Comparison of ENCODE assay signal across 25 cellular contexts in genomic region chr2:56739421-56739820, GRCh38.
"Had no signal": no experiment of that assay in that cellular context is flagged by ENCODE, and none has a peak within 500 bp of the region (broad histone marks: within the 10 kb centered on the region; RNA-seq: fewer than 3 reads in every experiment).

No MANE protein-coding gene starts in this region.

- ATAC-seq: esophagus mucosa; heart right ventricle; naive thymus-derived CD8-positive, alpha-beta T cell; psoas muscle; stimulated activated naive B cell treated with anti-CD40 and anti-IgM and Interleukin-4, amounts not matched to agents 10 μg/mL and 1 μg/mL and 100 μg/mL, for 72 hours had no signal

- H3K27me3 ChIP-seq: adrenal gland, ascending aorta, heart right ventricle, stomach, thyroid gland, upper lobe of left lung, vagina had no signal

- H3K36me3 ChIP-seq: adrenal gland, ascending aorta, heart right ventricle, stomach, thyroid gland, upper lobe of left lung, vagina had no signal

- H3K4me3 ChIP-seq: adrenal gland, ascending aorta, heart right ventricle, psoas muscle, stomach, thyroid gland, upper lobe of left lung, vagina had no signal

- H3K27ac ChIP-seq: adrenal gland, ascending aorta, heart right ventricle, parathyroid adenoma, psoas muscle, stomach, thyroid gland, upper lobe of left lung, vagina, VCaP had no signal

- DNase-seq: activated CD4-positive, alpha-beta T cell treated with anti-CD3 and anti-CD28 coated beads for 48 hours; activated CD4-positive, alpha-beta T cell treated with anti-CD3 and anti-CD28 coated beads, Interleukin-2, amount 50 U/mL, for 48 hours; activated CD8-positive, alpha-beta memory T cell treated with anti-CD3 and anti-CD28 coated beads for 24 hours; activated effector memory CD4-positive, alpha-beta T cell treated with Interleukin-2 at 50 U/mL for 16 hours; activated naive CD4-positive, alpha-beta T cell treated with anti-CD3 and anti-CD28 coated beads for 36 hours; activated naive CD8-positive, alpha-beta T cell treated with anti-CD3 and anti-CD28 coated beads for 36 hours; adrenal gland; caudate nucleus; foreskin melanocyte; heart right ventricle; naive thymus-derived CD8-positive, alpha-beta T cell; nucleus accumbens; psoas muscle; stimulated activated CD4-positive, alpha-beta T cell treated with anti-CD3 and anti-CD28 coated beads, Interleukin-15, amount 100 ng/mL, for 24 hours; stimulated activated CD4-positive, alpha-beta T cell treated with anti-CD3 and anti-CD28 coated beads, Interleukin-2, amount 100 ng/mL, for 24 hours; stimulated activated naive B cell treated with anti-CD40 and anti-IgM and Interleukin-4, amounts not matched to agents 10 μg/mL and 1 μg/mL and 100 μg/mL, for 72 hours; stomach; T-helper 9 cell; thyroid gland; upper lobe of left lung had no signal

- H3K4me1 ChIP-seq: adrenal gland, ascending aorta, heart right ventricle, parathyroid adenoma, psoas muscle, stomach, thyroid gland, upper lobe of left lung, vagina had no signal

- H3K9me3 ChIP-seq: adrenal gland, psoas muscle, thyroid gland, upper lobe of left lung, vagina had no signal
